ENCODE assay signal across 11 cellular contexts in genomic region chr1:214451591-214451990, GRCh38.
DNase-seq lines count a peak whose midpoint lies in the region; ATAC-seq and TF ChIP-seq lines count a peak whose summit lies in the region.
"Had no signal": no experiment of that assay in that cellular context is flagged by ENCODE, and none has a peak within 500 bp of the region (broad histone marks: within the 10 kb centered on the region; RNA-seq: fewer than 3 reads in every experiment).

No MANE protein-coding gene starts in this region.

- dilution Hi-C loops in mammary epithelial cell (cut with HindIII; ENCODE audit: low sequenced_read_pairs), result no loop called here

- CTCF ChIA-PET in activated CD8-positive, alpha-beta T cell treated with anti-CD3 and anti-CD28 coated beads for 36 hours (lab: Charles Lee), result interaction anchor here (1.0 to 1.2 kb wide), 3 partner anchors 9 to 123 kb away, joined by 3 read pairs; no protein-coding TSS in a partner anchor
- CTCF ChIA-PET in activated CD8-positive, alpha-beta T cell treated with anti-CD3 and anti-CD28 coated beads, Interleukin-2, amount 10 ng/mL, durations not matched to agents 7 days and 5 days (lab: Charles Lee), result interaction anchor here (0.8 to 1.4 kb wide), 4 partner anchors 20 to 190 kb away, joined by 3 to 4 read pairs (median 4); no protein-coding TSS in a partner anchor
- CTCF ChIA-PET in HEK293 (lab: Yijun Ruan, JAX) (interaction anchor here (1.8 kb wide), 1 partner anchor 119 kb away, joined by 4 read pairs; no protein-coding TSS in a partner anchor), mammary epithelial cell (lab: Charles Lee; ENCODE audit: low non-redundant PET) (no interaction called here)

- H3K9me3 ChIP-seq in HEK293 (ENCODE audit: control insufficient read depth, insufficient read depth, low read depth, low read length) (no peaks in the 10 kb centered on the region), mammary epithelial cell (replicated peaks; ENCODE audit: insufficient read depth, low read length) (no peaks in the 10 kb centered on the region), body of pancreas (no peaks in the 10 kb centered on the region), heart right ventricle (no peaks in the 10 kb centered on the region)

- peak; percentile 86 for ATAC-seq in activated CD8-positive, alpha-beta T cell treated with anti-CD3 and anti-CD28 coated beads for 36 hours
- ATAC-seq in activated CD8-positive, alpha-beta T cell treated with anti-CD3 and anti-CD28 coated beads, Interleukin-2, amount 10 ng/mL, durations not matched to agents 7 days and 5 days, result no peak
- ATAC-seq in GM18520 (IDR thresholded peaks at IDR 0.05; ENCODE audit: unreplicated experiment) (no peak), body of pancreas (no peak), heart right ventricle (no peak)

- no TSS peak for BruUV-seq in mammary epithelial cell (replicated peaks; lab: Mats Ljungman, UMichigan)

- H3K4me1 ChIP-seq in HEK293 (ENCODE audit: control insufficient read depth, insufficient read depth, low read length), result peaks cover 15% of the 10 kb centered on the region
- peaks cover 80% of the 10 kb centered on the region for H3K4me1 ChIP-seq in mammary epithelial cell (ENCODE audit: insufficient read depth, low read length)
- peaks cover 15% of the 10 kb centered on the region for H3K4me1 ChIP-seq in body of pancreas
- peaks cover 0 to 56% (median 28%) of the 10 kb centered on the region in 9 donors for H3K4me1 ChIP-seq in heart right ventricle

- H3K36me3 Mint-ChIP-seq in activated CD8-positive, alpha-beta T cell treated with anti-CD3 and anti-CD28 coated beads for 36 hours (ENCODE audit: low read depth), result no peaks in the 10 kb centered on the region
- no peaks in the 10 kb centered on the region for H3K36me3 Mint-ChIP-seq in activated CD8-positive, alpha-beta T cell treated with anti-CD3 and anti-CD28 coated beads, Interleukin-2, amount 10 ng/mL, durations not matched to agents 7 days and 5 days (ENCODE audit: low read depth)

- DNase-seq in activated CD8-positive, alpha-beta T cell treated with anti-CD3 and anti-CD28 coated beads for 36 hours, result peak; percentile 34
- DNase-seq in activated CD8-positive, alpha-beta T cell treated with anti-CD3 and anti-CD28 coated beads, Interleukin-2, amount 10 ng/mL, durations not matched to agents 7 days and 5 days, result no peak
- DNase-seq in mammary epithelial cell, result peak; percentile 88
- peak in 2 of 3 donors; percentile 5 to 54 for DNase-seq in stimulated activated CD4-positive, alpha-beta T cell treated with anti-CD3 and anti-CD28 coated beads, TNF-alpha, amount 100 ng/mL, for 48 hours (ENCODE audit: low read depth in 3 of 3)
- DNase-seq in body of pancreas, result no peak
- DNase-seq in heart right ventricle, result no peak
- DNase-seq: NCI-H2227 treated with DMSO at 0.1 percent for 48 hours, SHP77 had no signal

- no peaks in the 10 kb centered on the region for H4K20me1 ChIP-seq in mammary epithelial cell (ENCODE audit: insufficient read depth, low read length)

- H3K27me3 ChIP-seq in mammary epithelial cell (ENCODE audit: insufficient read depth, low read length), result no peaks in the 10 kb centered on the region
- no peaks in the 10 kb centered on the region for H3K27me3 ChIP-seq in body of pancreas
- H3K27me3 ChIP-seq in heart right ventricle, result no peaks in the 10 kb centered on the region
- H3K27me3 ChIP-seq: hepatocyte had no signal

- peaks cover 11% of the 10 kb centered on the region for H3K27me3 Mint-ChIP-seq in activated CD8-positive, alpha-beta T cell treated with anti-CD3 and anti-CD28 coated beads for 36 hours
- H3K27me3 Mint-ChIP-seq in activated CD8-positive, alpha-beta T cell treated with anti-CD3 and anti-CD28 coated beads, Interleukin-2, amount 10 ng/mL, durations not matched to agents 7 days and 5 days (ENCODE audit: low read depth), result peaks cover 19% of the 10 kb centered on the region

- H3K9me3 Mint-ChIP-seq in activated CD8-positive, alpha-beta T cell treated with anti-CD3 and anti-CD28 coated beads for 36 hours, result no peaks in the 10 kb centered on the region
- H3K9me3 Mint-ChIP-seq in activated CD8-positive, alpha-beta T cell treated with anti-CD3 and anti-CD28 coated beads, Interleukin-2, amount 10 ng/mL, durations not matched to agents 7 days and 5 days (ENCODE audit: insufficient read depth), result no peaks in the 10 kb centered on the region

- intact Hi-C loops in activated CD8-positive, alpha-beta T cell treated with anti-CD3 and anti-CD28 coated beads for 36 hours (cut with micrococcal nuclease), result no loop called here
- intact Hi-C loops in mammary epithelial cell (cut with micrococcal nuclease), result no loop called here
- intact Hi-C loops in body of pancreas (cut with DNase I), result no loop called here
- intact Hi-C loops in heart right ventricle (cut with DNase I), result no loop called here

- H3K4me3 ChIP-seq in HEK293 (ENCODE audit: low read depth, low read length) (no peak overlapping the region), mammary epithelial cell (replicated peaks in 1 of 3; ENCODE audit: insufficient read depth in 1 of 3, low read depth in 2 of 3, low read length in 3 of 3) (no peak overlapping the region), body of pancreas (no peak overlapping the region), heart right ventricle (no peak overlapping the region)
- H3K4me3 ChIP-seq: hepatocyte had no signal

- WGBS in mammary epithelial cell (ENCODE audit: low coverage, missing lambda C conversion rate), result 39% methylated on average over 4 of the region's 4 CpGs
- 90 to 92% methylated on average over 4 of the region's 4 CpGs for WGBS in body of pancreas, 2 donors
- WGBS in heart right ventricle, 2 donors, result 89 to 90% methylated on average over 4 of the region's 4 CpGs

- peak overlapping the region; percentile 2 for H3K4me2 ChIP-seq in mammary epithelial cell (ENCODE audit: insufficient read depth, low read depth, low read length)
- H3K4me2 ChIP-seq: hepatocyte had no signal

- H3K4me1 Mint-ChIP-seq in activated CD8-positive, alpha-beta T cell treated with anti-CD3 and anti-CD28 coated beads for 36 hours (ENCODE audit: low read depth), result peaks cover 19% of the 10 kb centered on the region
- H3K4me1 Mint-ChIP-seq in activated CD8-positive, alpha-beta T cell treated with anti-CD3 and anti-CD28 coated beads, Interleukin-2, amount 10 ng/mL, durations not matched to agents 7 days and 5 days (ENCODE audit: low read depth), result peaks cover 4% of the 10 kb centered on the region

- in situ Hi-C loops in mammary epithelial cell (cut with MboI; ENCODE audit: low sequenced_read_pairs in 2 of 2), result no loop called here

- TF ChIP-seq POLR2A in body of pancreas (IDR thresholded peaks at IDR 0.05), result no peak

- POLR2A ChIA-PET in activated CD8-positive, alpha-beta T cell treated with anti-CD3 and anti-CD28 coated beads for 36 hours (lab: Charles Lee), result no interaction called here
- POLR2A ChIA-PET in activated CD8-positive, alpha-beta T cell treated with anti-CD3 and anti-CD28 coated beads, Interleukin-2, amount 10 ng/mL, durations not matched to agents 7 days and 5 days (lab: Charles Lee), result no interaction called here
- POLR2A ChIA-PET in HEK293 (lab: Yijun Ruan, JAX), result no interaction called here

- H3K27ac Mint-ChIP-seq in activated CD8-positive, alpha-beta T cell treated with anti-CD3 and anti-CD28 coated beads for 36 hours, result no peak overlapping the region
- no peak overlapping the region for H3K27ac Mint-ChIP-seq in activated CD8-positive, alpha-beta T cell treated with anti-CD3 and anti-CD28 coated beads, Interleukin-2, amount 10 ng/mL, durations not matched to agents 7 days and 5 days

- no peak overlapping the region for H2AFZ ChIP-seq in mammary epithelial cell (ENCODE audit: low read depth, low read length)
- H2AFZ ChIP-seq: hepatocyte had no signal

- H3K36me3 ChIP-seq in HEK293 (ENCODE audit: control insufficient read depth in 2 of 2, insufficient read depth in 1 of 2, low read length in 2 of 2) (peaks cover 0 to 2% of the 10 kb centered on the region in 2 experiments; a peak in 1 of 3 replicates), mammary epithelial cell (ENCODE audit: insufficient read depth, low read length) (peaks cover 11% of the 10 kb centered on the region), body of pancreas (replicated peaks in 1 of 2; ENCODE audit: insufficient read depth in 1 of 2, low read depth in 2 of 2) (no peaks in the 10 kb centered on the region), heart right ventricle (peaks cover 0 to 13% (median 0%) of the 10 kb centered on the region in 9 donors)

- no peak for TF ChIP-seq CTCF in activated CD8-positive, alpha-beta T cell treated with anti-CD3 and anti-CD28 coated beads for 36 hours (IDR thresholded peaks at IDR 0.05)
- TF ChIP-seq CTCF in HEK293 (tag by site-specific recombination; IDR thresholded peaks at IDR 0.05), result no peak
- TF ChIP-seq CTCF in mammary epithelial cell (conservative IDR thresholded peaks at IDR 0.05 in 1 of 2, IDR thresholded peaks at IDR 0.05 in 1 of 2; ENCODE audit: extremely low read depth in 1 of 2, insufficient read depth in 1 of 2, low read depth in 1 of 2, low read length in 2 of 2), result no peak
- TF ChIP-seq CTCF in body of pancreas (IDR thresholded peaks at IDR 0.05), result no peak
- TF ChIP-seq CTCF in heart right ventricle (IDR thresholded peaks at IDR 0.05), result no peak

- no peak overlapping the region for H3K4me3 Mint-ChIP-seq in activated CD8-positive, alpha-beta T cell treated with anti-CD3 and anti-CD28 coated beads for 36 hours
- no peak overlapping the region for H3K4me3 Mint-ChIP-seq in activated CD8-positive, alpha-beta T cell treated with anti-CD3 and anti-CD28 coated beads, Interleukin-2, amount 10 ng/mL, durations not matched to agents 7 days and 5 days

- no peak overlapping the region for H3K9ac ChIP-seq in mammary epithelial cell (ENCODE audit: insufficient read depth, low read length)

- H3K27ac ChIP-seq in HEK293 (ENCODE audit: extremely low read depth, low read depth, low read length), result no peak overlapping the region
- H3K27ac ChIP-seq in mammary epithelial cell (ENCODE audit: insufficient read depth, low read depth, low read length), result peak overlapping the region; percentile 93
- H3K27ac ChIP-seq in body of pancreas, result no peak overlapping the region
- H3K27ac ChIP-seq in heart right ventricle, result no peak overlapping the region
- H3K27ac ChIP-seq: hepatocyte had no signal

- peaks cover 73% of the 10 kb centered on the region for H3K79me2 ChIP-seq in mammary epithelial cell (ENCODE audit: insufficient read depth, low read length)

TF ChIP-seq in HEK293, 187 proteins besides CTCF, POLR2A, EP300 and RAD21:
- TF ChIP-seq ZBTB7A (tag by site-specific recombination; IDR thresholded peaks at IDR 0.05; ENCODE audit: low read depth) (no peak), ZFP3 (tag by site-specific recombination; IDR thresholded peaks at IDR 0.05; ENCODE audit: low read depth) (no peak), ZFHX2 (tag by site-specific recombination; conservative IDR thresholded peaks at IDR 0.05) (peak; percentile 74), EGR2 (tag by site-specific recombination; IDR thresholded peaks at IDR 0.05; ENCODE audit: low read depth) (peak; percentile 70)

Comparison
In these comparisons a context has a peak if more than half of its experiments do, and no peak if none do; other contexts are left out.
1. DNase-seq: peak in activated CD8-positive, alpha-beta T cell treated with anti-CD3 and anti-CD28 coated beads for 36 hours (single experiment), mammary epithelial cell (single experiment) and stimulated activated CD4-positive, alpha-beta T cell treated with anti-CD3 and anti-CD28 coated beads, TNF-alpha, amount 100 ng/mL, for 48 hours (2 of 3); none in activated CD8-positive, alpha-beta T cell treated with anti-CD3 and anti-CD28 coated beads, Interleukin-2, amount 10 ng/mL, durations not matched to agents 7 days and 5 days (single experiment), body of pancreas (0 of 4) and heart right ventricle (0 of 2).